28 cellular contexts compared by ENCODE assay signal in the genomic region with DNA sequence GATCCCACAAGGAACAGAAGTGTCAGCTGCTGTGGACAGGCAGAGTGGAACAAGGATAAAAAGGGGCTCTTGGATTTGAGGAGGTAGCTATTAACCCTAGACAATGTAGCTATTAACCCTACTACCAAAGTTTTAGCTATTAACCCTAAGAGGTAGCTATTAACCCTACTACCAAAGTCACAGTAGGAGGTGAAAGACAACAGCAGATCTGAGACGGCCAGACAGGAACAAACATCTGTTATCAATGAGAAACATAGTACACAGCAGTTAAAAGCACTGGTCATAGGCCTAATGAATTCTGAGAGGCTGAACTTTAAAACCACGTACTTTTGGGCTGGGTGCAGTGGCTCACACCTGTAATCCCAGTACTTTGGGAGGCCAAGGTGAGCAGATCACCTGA.
"Had no signal": no experiment of that assay in that cellular context is flagged by ENCODE, and none has a peak within 500 bp of the region (broad histone marks: within the 10 kb centered on the region; RNA-seq: fewer than 3 reads in every experiment).

No MANE protein-coding gene starts in this region.

- H3K36me3 ChIP-seq: ovary had no signal

- H3K4me3 ChIP-seq: adrenal gland, heart right ventricle, left lung, lower lobe of right lung, ovary, right lobe of liver, testis, transverse colon had no signal

- H3K4me3 Mint-ChIP-seq: activated naive CD4-positive, alpha-beta T cell treated with anti-CD3 and anti-CD28 coated beads for 36 hours; activated naive CD8-positive, alpha-beta T cell treated with anti-CD3 and anti-CD28 coated beads for 36 hours; endodermal cell; natural killer cell treated with Interleukin-12 subunit alpha and Interleukin-12 subunit beta and Interleukin-15 and Interleukin-18, amount 100 ng/mL, for 72 hours had no signal

- DNase-seq: activated CD4-positive, alpha-beta T cell treated with anti-CD3 and anti-CD28 coated beads for 48 hours; activated CD4-positive, alpha-beta T cell treated with anti-CD3 and anti-CD28 coated beads, Interleukin-2, amount 50 U/mL, for 48 hours; activated CD8-positive, alpha-beta memory T cell treated with anti-CD3 and anti-CD28 coated beads for 24 hours; activated effector memory CD4-positive, alpha-beta T cell treated with anti-CD3 and anti-CD28 coated beads, Interleukin-2, amount 50 U/mL, for 16 hours; activated naive CD4-positive, alpha-beta T cell treated with anti-CD3 and anti-CD28 coated beads for 36 hours; activated naive CD8-positive, alpha-beta T cell treated with anti-CD3 and anti-CD28 coated beads for 36 hours; adrenal gland; brain microvascular endothelial cell; caudate nucleus; endodermal cell; foreskin melanocyte; heart right ventricle; left lung; lower lobe of right lung; mesendoderm; ovary; right lobe of liver; stimulated activated CD4-positive, alpha-beta T cell treated with anti-CD3 and anti-CD28 coated beads, Interleukin-12 subunit alpha, Interleukin-12 subunit beta, amount 100 ng/mL, for 4 hours; stimulated activated CD4-positive, alpha-beta T cell treated with anti-CD3 and anti-CD28 coated beads, Interleukin-4, amount 100 ng/mL, for 1 hour; stimulated activated naive CD8-positive, alpha-beta T cell treated with anti-CD3 and anti-CD28 coated beads, Interleukin-15, Interleukin-2, amounts not matched to agents 100 U/mL and 50 U/mL, for 24 hours; T-helper 2 cell; testis; transverse colon had no signal

- H3K27ac ChIP-seq: adrenal gland, brain microvascular endothelial cell, heart right ventricle, left lung, lower lobe of right lung, ovary, right lobe of liver, testis, transverse colon, VCaP had no signal

- H3K4me1 Mint-ChIP-seq: endodermal cell had no signal

- H3K27me3 ChIP-seq: adrenal gland, brain microvascular endothelial cell, heart right ventricle, left lung, ovary, right lobe of liver, testis, transverse colon had no signal

- H3K9me3 Mint-ChIP-seq: activated naive CD4-positive, alpha-beta T cell treated with anti-CD3 and anti-CD28 coated beads for 36 hours; activated naive CD8-positive, alpha-beta T cell treated with anti-CD3 and anti-CD28 coated beads for 36 hours; endodermal cell; natural killer cell treated with Interleukin-12 subunit alpha and Interleukin-12 subunit beta and Interleukin-15 and Interleukin-18, amount 100 ng/mL, for 72 hours had no signal

- ATAC-seq: activated CD4-positive, CD25-positive, alpha-beta regulatory T cell treated with anti-CD3 and anti-CD28 coated beads, Interleukin-2, amount 50 U/mL, for 24 hours; esophagus mucosa; heart right ventricle; left lung; lower lobe of right lung; natural killer cell treated with Interleukin-12 subunit alpha and Interleukin-12 subunit beta and Interleukin-15 and Interleukin-18, amount 100 ng/mL, for 72 hours; right lobe of liver; stimulated activated naive CD8-positive, alpha-beta T cell treated with anti-CD3 and anti-CD28 coated beads, Interleukin-15, Interleukin-2, amounts not matched to agents 100 U/mL and 50 U/mL, for 24 hours had no signal

- H3K4me1 ChIP-seq: adrenal gland, lower lobe of right lung, right lobe of liver, testis, transverse colon had no signal

- H3K27me3 Mint-ChIP-seq: activated naive CD8-positive, alpha-beta T cell treated with anti-CD3 and anti-CD28 coated beads for 36 hours; natural killer cell treated with Interleukin-12 subunit alpha and Interleukin-12 subunit beta and Interleukin-15 and Interleukin-18, amount 100 ng/mL, for 72 hours; progenitor cell of endocrine pancreas had no signal

- H3K27ac Mint-ChIP-seq: activated naive CD4-positive, alpha-beta T cell treated with anti-CD3 and anti-CD28 coated beads for 36 hours; activated naive CD8-positive, alpha-beta T cell treated with anti-CD3 and anti-CD28 coated beads for 36 hours; endodermal cell; natural killer cell treated with Interleukin-12 subunit alpha and Interleukin-12 subunit beta and Interleukin-15 and Interleukin-18, amount 100 ng/mL, for 72 hours; progenitor cell of endocrine pancreas had no signal

- H3K9me3 ChIP-seq: adrenal gland, heart right ventricle, left lung, lower lobe of right lung, ovary, right lobe of liver, testis, transverse colon had no signal
